ENCODE assay signal across 8 cellular contexts in the genomic region with DNA sequence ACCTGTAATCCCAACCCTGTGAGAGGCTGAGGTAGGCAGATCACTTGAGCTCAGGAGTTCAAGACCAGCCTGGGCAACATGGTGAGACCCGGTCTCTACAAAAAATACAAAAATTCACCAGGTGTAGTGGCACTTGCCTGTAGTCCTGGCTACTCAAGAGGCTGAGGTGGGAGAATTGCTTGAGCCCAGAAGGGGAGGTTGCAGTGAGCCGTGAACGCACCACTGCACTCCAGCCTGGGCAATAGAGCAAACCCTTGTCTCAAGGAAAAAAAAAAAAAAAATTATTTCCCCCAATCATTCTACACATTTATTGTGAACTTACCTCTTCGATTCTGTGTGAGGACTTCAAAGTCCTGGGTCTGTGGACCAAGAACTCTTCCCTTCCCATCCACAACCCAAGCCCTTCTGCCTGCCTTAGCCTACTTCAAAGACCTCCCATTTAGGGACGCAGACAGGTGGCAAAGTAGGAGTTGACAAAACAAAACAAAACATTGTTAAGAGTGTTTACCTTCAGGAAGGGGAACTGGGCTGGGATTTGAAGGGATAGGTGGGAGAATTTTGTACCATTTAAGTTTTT. TPM values are rescaled to one million over a fixed set of nuclear protein-coding genes. Genes with fewer than 3 reads are reported as not detected.
DNase-seq lines count a peak whose midpoint lies in the region; ATAC-seq, FAIRE-seq and TF ChIP-seq lines count a peak whose summit lies in the region.

No MANE protein-coding gene starts in this region.

- no peak overlapping the region for H3K4me3 Mint-ChIP-seq in T-helper 17 cell

- peak overlapping the region; percentile 93 for H3K27ac Mint-ChIP-seq in T-helper 17 cell

- no peak for TF ChIP-seq POLR2A in GM12892 (IDR thresholded peaks at IDR 0.05; ENCODE audit: low read depth, low read length)

- H3K4me3 ChIP-seq in iPS-18a (ENCODE audit: low read length), result no peak overlapping the region
- H3K4me3 ChIP-seq in skeletal muscle tissue (ENCODE audit: low read length in 3 of 3), result no peak overlapping the region

- H3K9ac ChIP-seq in iPS-18a (ENCODE audit: low read length) (peak overlapping the region; percentile 69), skeletal muscle tissue (ENCODE audit: low read depth in 1 of 3, low read length in 3 of 3) (peak overlapping the region; percentile 13 to 70 (median 61))

- H3K27ac ChIP-seq in iPS-18a (ENCODE audit: low read length), result peak overlapping the region; percentile 78
- H3K27ac ChIP-seq in skeletal muscle tissue (ENCODE audit: low read depth, low read length), result peak overlapping the region; percentile 85

- DNase-seq in GM12892 (ENCODE audit: insufficient read length), result no peak
- no peak for DNase-seq in T-helper 17 cell
- no peak for DNase-seq in LoVo (ENCODE audit: low spot score)
- DNase-seq in OCI-M2 (lab: John Stamatoyannopoulos, UW; ENCODE audit: unreplicated experiment), result no peak

- peak; percentile 57 for FAIRE-seq in GM12892 (lab: Jason Lieb, UNC)

- H3K4me1 ChIP-seq in iPS-18a (ENCODE audit: control insufficient read depth, low read depth, low read length) (peaks cover 33% of the 10 kb centered on the region), skeletal muscle tissue (ENCODE audit: control insufficient read depth in 3 of 3, insufficient read depth in 3 of 3, low read length in 3 of 3) (peaks cover 12 to 18% (median 16%) of the 10 kb centered on the region in 3 donors)

- no peaks in the 10 kb centered on the region for H3K27me3 ChIP-seq in iPS-18a (ENCODE audit: control insufficient read depth, insufficient read depth, low read length)
- no peaks in the 10 kb centered on the region for H3K27me3 ChIP-seq in skeletal muscle tissue (ENCODE audit: control insufficient read depth in 3 of 3, insufficient read depth in 3 of 3, low read length in 3 of 3)

- H3K9me3 ChIP-seq in T-helper 17 cell (ENCODE audit: control insufficient read depth, low read length, poor library complexity, severe bottlenecking) (no peaks in the 10 kb centered on the region), iPS-18a (ENCODE audit: control insufficient read depth, low read depth, low read length) (no peaks in the 10 kb centered on the region), skeletal muscle tissue (ENCODE audit: control insufficient read depth in 3 of 3, low read length in 3 of 3) (no peaks in the 10 kb centered on the region)

- peaks cover 27% of the 10 kb centered on the region for H3K4me1 Mint-ChIP-seq in T-helper 17 cell

- ATAC-seq in T-helper 17 cell, result no peak
- ATAC-seq in HG02852 (IDR thresholded peaks at IDR 0.05; ENCODE audit: unreplicated experiment), result no peak
- no peak for ATAC-seq in GM18909 (IDR thresholded peaks at IDR 0.05; ENCODE audit: poor library complexity, unreplicated experiment)

- no peaks in the 10 kb centered on the region for H3K36me3 Mint-ChIP-seq in T-helper 17 cell (ENCODE audit: low read depth)

- no peaks in the 10 kb centered on the region for H3K27me3 Mint-ChIP-seq in T-helper 17 cell

- no peaks in the 10 kb centered on the region for H3K36me3 ChIP-seq in iPS-18a (ENCODE audit: control insufficient read depth, low read depth, low read length)
- no peaks in the 10 kb centered on the region for H3K36me3 ChIP-seq in skeletal muscle tissue (ENCODE audit: control insufficient read depth in 3 of 3, insufficient read depth in 3 of 3, low read length in 3 of 3)

RNA-seq across cellular contexts. Expression of a gene that starts 3.8 kb away (rescaled TPM):
- polyA plus RNA-seq in GM12892 (2012; ENCODE audit: missing spikeins), result 38.4 TPM
- total RNA-seq in T-helper 17 cell (10 to 100 TPM; 20.8 to 24.9 TPM), skeletal muscle tissue (20.4 TPM)
